In genomic region chr5:172350212-172351181, GRCh38 we compare ENCODE assay signal across 20 cellular contexts.
"Had no signal": no experiment of that assay in that cellular context is flagged by ENCODE, and none has a peak within 500 bp of the region (broad histone marks: within the 10 kb centered on the region; RNA-seq: fewer than 3 reads in every experiment).

No MANE protein-coding gene starts in this region.

- H3K27ac Mint-ChIP-seq: activated CD4-positive, alpha-beta memory T cell treated with anti-CD3 and anti-CD28 coated beads, Interleukin-2, amount 10 ng/mL, durations not matched to agents 7 days and 5 days; activated naive CD8-positive, alpha-beta T cell treated with anti-CD3 and anti-CD28 coated beads for 36 hours; activated T-helper 17 cell treated with anti-CD3 and anti-CD28 coated beads, Interleukin-2, amount 50 U/mL, for 72 hours; memory B cell had no signal

- DNase-seq: activated CD4-positive, alpha-beta memory T cell treated with anti-CD3 and anti-CD28 coated beads, Interleukin-2, amount 10 ng/mL, durations not matched to agents 7 days and 5 days; activated CD4-positive, alpha-beta T cell treated with anti-CD3 and anti-CD28 coated beads for 48 hours; activated CD4-positive, CD25-positive, alpha-beta regulatory T cell; activated naive CD4-positive, alpha-beta T cell; activated naive CD8-positive, alpha-beta T cell treated with anti-CD3 and anti-CD28 coated beads for 36 hours; activated T-cell treated with anti-CD3 and anti-CD28 coated beads, Interleukin-2, amount 50 U/mL, for 1 hour; amniotic stem cell; colonic mucosa; heart left ventricle; left lung; small intestine; stimulated activated CD4-positive, alpha-beta T cell treated with anti-CD3 and anti-CD28 coated beads, Interleukin-4, amount 100 ng/mL, for 1 hour; stomach had no signal

- H3K9me3 Mint-ChIP-seq: activated CD4-positive, alpha-beta memory T cell treated with anti-CD3 and anti-CD28 coated beads, Interleukin-2, amount 10 ng/mL, durations not matched to agents 7 days and 5 days; activated naive CD8-positive, alpha-beta T cell treated with anti-CD3 and anti-CD28 coated beads for 36 hours; activated T-helper 17 cell treated with anti-CD3 and anti-CD28 coated beads, Interleukin-2, amount 50 U/mL, for 72 hours; memory B cell had no signal

- H3K4me1 Mint-ChIP-seq: activated CD4-positive, alpha-beta memory T cell treated with anti-CD3 and anti-CD28 coated beads, Interleukin-2, amount 10 ng/mL, durations not matched to agents 7 days and 5 days; activated naive CD8-positive, alpha-beta T cell treated with anti-CD3 and anti-CD28 coated beads for 36 hours; activated T-helper 17 cell treated with anti-CD3 and anti-CD28 coated beads, Interleukin-2, amount 50 U/mL, for 72 hours; memory B cell had no signal

- ATAC-seq: activated T-helper 17 cell treated with anti-CD3 and anti-CD28 coated beads, Interleukin-2, amount 50 U/mL, for 72 hours; gastroesophageal sphincter; heart left ventricle; left lung; right lobe of liver had no signal

- H3K27me3 Mint-ChIP-seq: activated naive CD8-positive, alpha-beta T cell treated with anti-CD3 and anti-CD28 coated beads for 36 hours had no signal

- H3K9me3 ChIP-seq: colonic mucosa, gastroesophageal sphincter, heart left ventricle, left lung, prostate gland, right lobe of liver, stomach, upper lobe of left lung had no signal

- H3K36me3 Mint-ChIP-seq: activated naive CD8-positive, alpha-beta T cell treated with anti-CD3 and anti-CD28 coated beads for 36 hours; memory B cell had no signal

- H3K27ac ChIP-seq: cardiac muscle cell, colonic mucosa, gastroesophageal sphincter, heart left ventricle, left lung, prostate gland, right lobe of liver, stomach, upper lobe of left lung had no signal

- H3K4me1 ChIP-seq: colonic mucosa, left lung, prostate gland, upper lobe of left lung had no signal

- H3K27me3 ChIP-seq: cardiac muscle cell, colonic mucosa, gastroesophageal sphincter, heart left ventricle, left lung, right lobe of liver, stomach, upper lobe of left lung had no signal

- H3K4me3 Mint-ChIP-seq: activated CD4-positive, alpha-beta memory T cell treated with anti-CD3 and anti-CD28 coated beads, Interleukin-2, amount 10 ng/mL, durations not matched to agents 7 days and 5 days; activated naive CD8-positive, alpha-beta T cell treated with anti-CD3 and anti-CD28 coated beads for 36 hours; activated T-helper 17 cell treated with anti-CD3 and anti-CD28 coated beads, Interleukin-2, amount 50 U/mL, for 72 hours; memory B cell had no signal

- H3K4me3 ChIP-seq: cardiac muscle cell, colonic mucosa, gastroesophageal sphincter, heart left ventricle, left lung, prostate gland, right lobe of liver, stomach, upper lobe of left lung had no signal

- H3K36me3 ChIP-seq: colonic mucosa, right lobe of liver had no signal
